In genomic region chr19:47415953-47416666, GRCh38 we compare ENCODE assay signal across 24 cellular contexts. TPM values are rescaled to one million over a fixed set of nuclear protein-coding genes. Genes with fewer than 3 reads are reported as not detected.
DNase-seq lines count a peak whose midpoint lies in the region; ATAC-seq and TF ChIP-seq lines count a peak whose summit lies in the region.
"Had no signal": no experiment of that assay in that cellular context is flagged by ENCODE, and none has a peak within 500 bp of the region (broad histone marks: within the 10 kb centered on the region; RNA-seq: fewer than 3 reads in every experiment).

No MANE protein-coding gene starts in this region.

- in situ Hi-C loops in brain microvascular endothelial cell (cut with HindIII; ENCODE audit: low pct_ligation_motif_present, low sequenced_read_pairs): no loop called here

- H3K4me1 ChIP-seq in osteoblast (ENCODE audit: insufficient read depth, low read length): no peaks in the 10 kb centered on the region
- H3K4me1 ChIP-seq: Caco-2 had no signal

- TF ChIP-seq CTCF in WTC11 (IDR thresholded peaks at IDR 0.05) (no peak), mesothelial cell of epicardium (IDR thresholded peaks at IDR 0.05; ENCODE audit: unreplicated experiment) (no peak), osteoblast (IDR thresholded peaks at IDR 0.05; ENCODE audit: extremely low read depth, low read depth, low read length) (no peak), brain microvascular endothelial cell (IDR thresholded peaks at IDR 0.05; ENCODE audit: low read depth, low read length, missing control alignments) (no peak)

- H3K9me3 Mint-ChIP-seq in WTC11: no peaks in the 10 kb centered on the region
- no peaks in the 10 kb centered on the region for H3K9me3 Mint-ChIP-seq in central memory CD8-positive, alpha-beta T cell
- no peaks in the 10 kb centered on the region for H3K9me3 Mint-ChIP-seq in mesothelial cell of epicardium
- H3K9me3 Mint-ChIP-seq: CD8-positive, alpha-beta T cell had no signal

- no peak overlapping the region for H2AFZ ChIP-seq in osteoblast (ENCODE audit: low read length)

- H3K4me3 Mint-ChIP-seq in WTC11: peak overlapping the region; percentile 67; the same call in 1 of the 2 replicates
- no peak overlapping the region for H3K4me3 Mint-ChIP-seq in central memory CD8-positive, alpha-beta T cell
- H3K4me3 Mint-ChIP-seq in mesothelial cell of epicardium: peak overlapping the region; percentile 87
- H3K4me3 Mint-ChIP-seq: CD8-positive, alpha-beta T cell had no signal

- H3K4me3 ChIP-seq in osteoblast (ENCODE audit: insufficient read depth, low read length) (no peak overlapping the region), brain microvascular endothelial cell (ENCODE audit: low read depth, low read length) (no peak overlapping the region)
- H3K4me3 ChIP-seq: GM12878 had no signal

- H3K4me2 ChIP-seq in osteoblast (ENCODE audit: insufficient read depth, low read length): no peak overlapping the region
- H3K4me2 ChIP-seq: KMS-11 had no signal

- H3K36me3 Mint-ChIP-seq in WTC11: peaks cover 15% of the 10 kb centered on the region
- peaks cover 7% of the 10 kb centered on the region for H3K36me3 Mint-ChIP-seq in central memory CD8-positive, alpha-beta T cell (ENCODE audit: insufficient read depth)
- peaks cover 19% of the 10 kb centered on the region for H3K36me3 Mint-ChIP-seq in mesothelial cell of epicardium
- H3K36me3 Mint-ChIP-seq: CD8-positive, alpha-beta T cell had no signal

- POLR2A ChIA-PET in WTC11 (lab: Charles Lee): no interaction called here

- H3K27me3 Mint-ChIP-seq in WTC11 (ENCODE audit: low read depth) (peaks cover 55% of the 10 kb centered on the region), mesothelial cell of epicardium (ENCODE audit: low read depth) (peaks cover 2% of the 10 kb centered on the region)
- peaks cover 76% of the 10 kb centered on the region for H3K27me3 Mint-ChIP-seq in central memory CD8-positive, alpha-beta T cell

- peaks cover 37% of the 10 kb centered on the region for H3K27me3 ChIP-seq in osteoblast (ENCODE audit: insufficient read depth, low read length)
- H3K27me3 ChIP-seq in brain microvascular endothelial cell (replicated peaks): peaks cover 36% of the 10 kb centered on the region

- H3K27ac ChIP-seq in osteoblast (ENCODE audit: low read depth, low read length) (no peak overlapping the region), brain microvascular endothelial cell (no peak overlapping the region)
- H3K27ac ChIP-seq: C4-2B, KMS-11, RWPE1 had no signal

- no peaks in the 10 kb centered on the region for H3K36me3 ChIP-seq in osteoblast (ENCODE audit: insufficient read depth, low read length)
- no peaks in the 10 kb centered on the region for H3K36me3 ChIP-seq in brain microvascular endothelial cell (replicated peaks)

- no peak for DNase-seq in WTC11 (ENCODE audit: low spot score)
- no peak for DNase-seq in central memory CD8-positive, alpha-beta T cell (ENCODE audit: low spot score in 2 of 2)
- DNase-seq in mesothelial cell of epicardium (ENCODE audit: low spot score in 2 of 2, unreplicated experiment in 2 of 2): no peak
- peak; percentile 73 for DNase-seq in osteoblast (ENCODE audit: insufficient read length, low spot score, missing footprints)
- DNase-seq in C1 segment of cervical spinal cord (lab: John Stamatoyannopoulos, UW): no peak
- no peak for DNase-seq in brain microvascular endothelial cell
- DNase-seq: Caco-2; CD8-positive, alpha-beta T cell; DMS79; EL; GDM1; MM.1S; NCI-H1048; NCI-H1417; NCI-H1694; NCI-H2029 treated with DMSO at 0.1 percent for 48 hours; NCI-H526 treated with DMSO at 0.1 percent for 48 hours; SHP77 had no signal

- H3K4me1 Mint-ChIP-seq in WTC11 (peaks cover 43% of the 10 kb centered on the region), mesothelial cell of epicardium (peaks cover 35% of the 10 kb centered on the region)
- peaks cover 30% of the 10 kb centered on the region for H3K4me1 Mint-ChIP-seq in central memory CD8-positive, alpha-beta T cell

- no peaks in the 10 kb centered on the region for H3K79me2 ChIP-seq in osteoblast (ENCODE audit: insufficient read depth, low read length)

- H3K9me3 ChIP-seq in osteoblast (ENCODE audit: low read depth, low read length): no peaks in the 10 kb centered on the region
- H3K9me3 ChIP-seq: Caco-2 had no signal

- no peaks in the 10 kb centered on the region for H4K20me1 ChIP-seq in osteoblast (ENCODE audit: insufficient read depth, low read length)

- CTCF ChIA-PET in WTC11 (lab: Charles Lee): interaction anchor here (0.5 to 2.9 kb wide), 9 partner anchors 9 to 97 kb away, joined by 3 to 24 read pairs (median 4); no protein-coding TSS in a partner anchor

- ATAC-seq in WTC11 (no peak), GM19397 (IDR thresholded peaks at IDR 0.05; ENCODE audit: unreplicated experiment) (no peak)
- ATAC-seq in central memory CD8-positive, alpha-beta T cell (replicated peaks; ENCODE audit: extremely low read depth, poor library complexity, severe bottlenecking): no peak
- ATAC-seq: CD8-positive, alpha-beta T cell had no signal

- H3K27ac Mint-ChIP-seq in WTC11 (no peak overlapping the region), mesothelial cell of epicardium (no peak overlapping the region)
- H3K27ac Mint-ChIP-seq in central memory CD8-positive, alpha-beta T cell (ENCODE audit: low read depth): peak overlapping the region; percentile 43
- H3K27ac Mint-ChIP-seq: CD8-positive, alpha-beta T cell had no signal

TF ChIP-seq in WTC11, 78 proteins besides CTCF, POLR2A, EP300 and RAD21:
- TF ChIP-seq, protein P1, sequence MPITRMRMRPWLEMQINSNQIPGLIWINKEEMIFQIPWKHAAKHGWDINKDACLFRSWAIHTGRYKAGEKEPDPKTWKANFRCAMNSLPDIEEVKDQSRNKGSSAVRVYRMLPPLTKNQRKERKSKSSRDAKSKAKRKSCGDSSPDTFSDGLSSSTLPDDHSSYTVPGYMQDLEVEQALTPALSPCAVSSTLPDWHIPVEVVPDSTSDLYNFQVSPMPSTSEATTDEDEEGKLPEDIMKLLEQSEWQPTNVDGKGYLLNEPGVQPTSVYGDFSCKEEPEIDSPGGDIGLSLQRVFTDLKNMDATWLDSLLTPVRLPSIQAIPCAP (CRISPR knock-in tag; IDR thresholded peaks at IDR 0.05): no peak
- TF ChIP-seq ZNF219 (CRISPR knock-in tag; IDR thresholded peaks at IDR 0.05; ENCODE audit: borderline replicate concordance) (no peak), JUN (CRISPR knock-in tag; IDR thresholded peaks at IDR 0.05) (no peak), AR (CRISPR knock-in tag; IDR thresholded peaks at IDR 0.05) (no peak), ZNF317 (CRISPR knock-in tag; IDR thresholded peaks at IDR 0.05; ENCODE audit: borderline replicate concordance, low read depth) (no peak), ZNF121 (CRISPR knock-in tag; IDR thresholded peaks at IDR 0.05) (peak; percentile 86; the same call in 1 of the 2 replicates)

RNA-seq across cellular contexts. Expression of gene MEIS3, which starts 3.2 kb away (rescaled TPM):
- total RNA-seq in WTC11 (2021) (38.5 to 51.1 TPM (median 48.4 TPM) in 3 replicates), mesothelial cell of epicardium (268 to 277 TPM (median 273 TPM) in 3 replicates), osteoblast (8.3 and 19.7 TPM in 2 replicates)
- total RNA-seq: CD8-positive, alpha-beta T cell; GM12878 had no signal

RNA-seq across cellular contexts. Expression of gene SLC8A2, which starts 55.6 kb away (rescaled TPM):
- 6.5 to 8.5 TPM (median 6.8 TPM) in 3 replicates for total RNA-seq in WTC11 (2021)
- total RNA-seq in mesothelial cell of epicardium: 2.2 to 3.7 TPM (median 2.5 TPM) in 3 replicates
- total RNA-seq in osteoblast: under 0.01 and 0.36 TPM in 2 replicates
- total RNA-seq: CD8-positive, alpha-beta T cell; GM12878; NCI-H460 had no signal
